ENCODE assay signal across 8 cellular contexts in the genomic region with DNA sequence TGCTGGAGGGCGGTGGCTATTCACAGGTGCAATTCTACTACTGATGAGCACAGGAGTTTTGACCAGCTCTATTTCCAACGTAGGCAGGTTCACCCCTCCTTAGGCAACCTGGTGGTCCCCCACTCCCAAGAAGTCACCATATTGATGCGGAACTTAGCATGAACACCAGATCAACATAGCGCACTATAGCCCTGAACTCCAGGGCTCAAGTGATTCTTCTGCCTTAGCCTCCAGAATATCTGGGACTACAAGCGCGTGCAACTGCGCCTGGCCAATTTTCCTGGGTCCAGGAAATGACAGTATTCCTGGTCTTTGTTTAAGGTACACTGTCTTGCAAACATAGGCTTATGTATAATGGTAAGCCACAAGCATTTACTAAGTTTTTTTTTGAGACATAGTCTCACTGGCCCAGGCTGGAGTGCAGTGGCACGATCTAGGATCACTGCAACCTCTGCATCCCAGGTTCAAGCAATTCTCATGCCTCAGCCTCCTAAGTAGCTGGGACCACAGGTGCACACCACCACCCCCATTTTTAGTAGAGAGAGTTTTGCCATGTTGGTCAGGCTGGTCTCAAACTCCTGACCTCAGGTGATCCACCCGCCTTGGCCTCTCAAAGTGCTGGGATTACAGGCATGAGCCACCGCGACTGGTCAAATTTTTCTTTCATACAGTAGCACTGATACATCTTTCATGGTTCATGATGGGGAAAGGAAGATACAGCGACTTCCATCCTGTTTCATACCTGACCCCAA. TPM values are rescaled to one million over a fixed set of nuclear protein-coding genes. Genes with fewer than 3 reads are reported as not detected.
DNase-seq lines count a peak whose midpoint lies in the region; ATAC-seq, FAIRE-seq and TF ChIP-seq lines count a peak whose summit lies in the region.

No MANE protein-coding gene starts in this region.

- H3K4me3 ChIP-seq in CD4-positive, CD25-positive, alpha-beta regulatory T cell (ENCODE audit: low read depth, low read length): peak overlapping the region; percentile 93
- H3K4me3 ChIP-seq in Peyer's patch: peak overlapping the region; percentile 9 to 45 (median 26)
- H3K4me3 ChIP-seq in H1 (ENCODE audit: extremely low read depth in 1 of 4, insufficient read depth in 2 of 4, low read depth in 3 of 4, low read length in 4 of 4): peak overlapping the region in 3 of 4 experiments; percentile 29 to 51 (median 45); a peak in 4 of 8 replicates
- peak overlapping the region; percentile 69 to 97 for H3K4me3 ChIP-seq in neutrophil (ENCODE audit: low read depth in 1 of 2, low read length in 1 of 2)

- H2BK5ac ChIP-seq in H1 (ENCODE audit: low read depth, low read length): peak overlapping the region; percentile 94

- peak overlapping the region; percentile 95 to 100 (median 97) for H3K27ac Mint-ChIP-seq in CD4-positive, CD25-positive, alpha-beta regulatory T cell

- H3K4me2 ChIP-seq in H1 (ENCODE audit: insufficient read depth in 1 of 2, low read depth in 2 of 2, low read length in 2 of 2): peak overlapping the region; percentile 73 to 75

- 87% methylated on average over 12 of the region's 12 CpGs; no CpG with 5 or more reads in 1 of the 2 experiments for WGBS in H1 (ENCODE audit: extremely low coverage in 1 of 2, insufficient coverage in 1 of 2, insufficient read length in 1 of 2, insufficient replicate concordance in 2 of 2, low coverage in 1 of 2, low lambda C conversion rate in 2 of 2, missing lambda C conversion rate in 1 of 2), 2 experiments

- H4K20me1 ChIP-seq in H1 (replicated peaks in 1 of 2; ENCODE audit: control insufficient read depth in 1 of 2, insufficient read depth in 2 of 2, low read length in 2 of 2): peaks cover 0 to 2% of the 10 kb centered on the region in 2 experiments

- peaks cover 18 to 91% (median 64%) of the 10 kb centered on the region in 4 donors for H3K4me1 Mint-ChIP-seq in CD4-positive, CD25-positive, alpha-beta regulatory T cell

- peaks cover 9% of the 10 kb centered on the region for H3K36me3 ChIP-seq in CD4-positive, CD25-positive, alpha-beta regulatory T cell (ENCODE audit: control insufficient read depth, insufficient read depth, low read length)
- H3K36me3 ChIP-seq in Peyer's patch (peaks cover 0 to 18% (median 0%) of the 10 kb centered on the region in 3 donors), H1 (ENCODE audit: control insufficient read depth in 2 of 4, insufficient read depth in 4 of 4, low read length in 3 of 4) (peaks cover 0 to 6% (median 3%) of the 10 kb centered on the region in 4 experiments; a peak in 2 of 8 replicates), neutrophil (peaks cover 92% of the 10 kb centered on the region)

- H3K79me2 ChIP-seq in H1 (ENCODE audit: control insufficient read depth in 1 of 2, insufficient read depth in 2 of 2, low read length in 2 of 2): peaks cover 5 to 64% of the 10 kb centered on the region in 2 experiments; a peak in 3 of 4 replicates

- no peaks in the 10 kb centered on the region for H3K9me3 ChIP-seq in CD4-positive, CD25-positive, alpha-beta regulatory T cell (ENCODE audit: control insufficient read depth in 2 of 2, low read length in 2 of 2)
- H3K9me3 ChIP-seq in Peyer's patch: no peaks in the 10 kb centered on the region
- no peaks in the 10 kb centered on the region for H3K9me3 ChIP-seq in H1 (ENCODE audit: insufficient read depth in 2 of 2, low read depth in 1 of 2, low read length in 1 of 2)
- no peaks in the 10 kb centered on the region for H3K9me3 ChIP-seq in neutrophil

- H2AFZ ChIP-seq in H1 (ENCODE audit: low read length): no peak overlapping the region

- H3K14ac ChIP-seq in H1 (ENCODE audit: insufficient read length): no peak overlapping the region

- peak overlapping the region; percentile 55; the same call in 1 of the 2 replicates for H2AK5ac ChIP-seq in H1 (ENCODE audit: low read depth, low read length)

- H3K23ac ChIP-seq in H1 (ENCODE audit: insufficient read length): no peak overlapping the region

- no peak for TF ChIP-seq RAD21 in H1 (IDR thresholded peaks at IDR 0.05 in 1 of 2, conservative IDR thresholded peaks at IDR 0.05 in 1 of 2; ENCODE audit: low read depth in 2 of 2, low read length in 2 of 2)

- FAIRE-seq in H1 (lab: Jason Lieb, UNC): no peak

- H3K9ac ChIP-seq in H1 (replicated peaks in 1 of 4; ENCODE audit: extremely low read depth in 1 of 4, low read depth in 3 of 4, low read length in 3 of 4): peak overlapping the region in 3 of 4 experiments; percentile 76 to 82 (median 81); a peak in 6 of 7 replicates

- peak overlapping the region; percentile 96 for H4K91ac ChIP-seq in H1 (replicated peaks; ENCODE audit: insufficient read length, low read length)

- DNase-seq in CD4-positive, CD25-positive, alpha-beta regulatory T cell: peak in 1 of 3 donors; percentile 31
- DNase-seq in Peyer's patch (peak in 1 of 3 donors; percentile 37), H1 (ENCODE audit: low read depth in 1 of 2, low spot score in 2 of 2) (no peak), NCI-H524 treated with DMSO at 0.1 percent for 48 hours (lab: John Stamatoyannopoulos, UW) (no peak), GM20000 (ENCODE audit: low spot score) (no peak), OCI-M1 (lab: John Stamatoyannopoulos, UW) (no peak), NCI-H1417 treated with DMSO at 0.1 percent for 48 hours (lab: John Stamatoyannopoulos, UW) (no peak)

- H3K4me3 Mint-ChIP-seq in CD4-positive, CD25-positive, alpha-beta regulatory T cell: peak overlapping the region; percentile 88 to 100 (median 94)

- no peak for ATAC-seq in CD4-positive, CD25-positive, alpha-beta regulatory T cell (ENCODE audit: low read depth in 2 of 2)

- H3K36me3 Mint-ChIP-seq in CD4-positive, CD25-positive, alpha-beta regulatory T cell: peaks cover 21% of the 10 kb centered on the region

- peak overlapping the region; percentile 91 for H3K4ac ChIP-seq in H1 (replicated peaks; ENCODE audit: insufficient read length, low read depth, low read length)

- H3K27me3 ChIP-seq in CD4-positive, CD25-positive, alpha-beta regulatory T cell (ENCODE audit: control insufficient read depth, insufficient read depth, low read length): no peaks in the 10 kb centered on the region
- no peaks in the 10 kb centered on the region for H3K27me3 ChIP-seq in Peyer's patch
- no peaks in the 10 kb centered on the region for H3K27me3 ChIP-seq in H1 (replicated peaks in 1 of 4; ENCODE audit: control insufficient read depth in 3 of 4, extremely low read depth in 1 of 4, insufficient read depth in 3 of 4, low read length in 3 of 4)
- H3K27me3 ChIP-seq in neutrophil: no peaks in the 10 kb centered on the region

- H3K4me1 ChIP-seq in CD4-positive, CD25-positive, alpha-beta regulatory T cell (ENCODE audit: control insufficient read depth, insufficient read depth, low read length, poor library complexity, severe bottlenecking): peaks cover 100% of the 10 kb centered on the region
- peaks cover 16 to 97% (median 72%) of the 10 kb centered on the region in 4 donors for H3K4me1 ChIP-seq in Peyer's patch
- peaks cover 29 to 39% (median 29%) of the 10 kb centered on the region in 4 experiments for H3K4me1 ChIP-seq in H1 (replicated peaks in 1 of 4; ENCODE audit: control insufficient read depth in 3 of 4, insufficient read depth in 4 of 4, low read length in 3 of 4)
- peaks cover 98% of the 10 kb centered on the region in 2 experiments for H3K4me1 ChIP-seq in neutrophil (ENCODE audit: control insufficient read depth in 1 of 2, insufficient read depth in 1 of 2, low read depth in 1 of 2, low read length in 1 of 2)

- CTCF ChIA-PET in H1 (lab: Charles Lee; ENCODE audit: partially characterized antibody): interaction anchor here (1.0 to 13.7 kb wide), 4 partner anchors 9 to 61 kb away, joined by 3 to 210 read pairs (median 6); no protein-coding TSS in a partner anchor

- H3K9me3 Mint-ChIP-seq in CD4-positive, CD25-positive, alpha-beta regulatory T cell: no peaks in the 10 kb centered on the region

- H4K8ac ChIP-seq in H1 (ENCODE audit: extremely low read depth, insufficient read depth, low read length): peak overlapping the region; percentile 85; the same call in 1 of the 2 replicates

- H3K79me1 ChIP-seq in H1 (ENCODE audit: low read depth, low read length): no peaks in the 10 kb centered on the region; the same call in 1 of the 2 replicates

- H4K5ac ChIP-seq in H1 (ENCODE audit: insufficient read length, low read depth, low read length): peak overlapping the region; percentile 20

- peak overlapping the region; percentile 82 for H3K27ac ChIP-seq in CD4-positive, CD25-positive, alpha-beta regulatory T cell (ENCODE audit: insufficient read depth, low read length, poor library complexity, severe bottlenecking)
- H3K27ac ChIP-seq in Peyer's patch (peak overlapping the region; percentile 92 to 100 (median 98)), H1 (ENCODE audit: low read depth, low read length) (peak overlapping the region; percentile 95), neutrophil (peak overlapping the region; percentile 99)

- TF ChIP-seq CTCF in Peyer's patch (IDR thresholded peaks at IDR 0.05): no peak
- TF ChIP-seq CTCF in H1 (IDR thresholded peaks at IDR 0.05; ENCODE audit: control extremely low read depth in 1 of 3, insufficient read depth in 1 of 3, low read depth in 1 of 3, low read length in 3 of 3): no peak
- no peak for TF ChIP-seq CTCF in neutrophil (IDR thresholded peaks at IDR 0.05)
- TF ChIP-seq CTCF in GM20000 (IDR thresholded peaks at IDR 0.05; ENCODE audit: extremely low read depth, missing control alignments): no peak

- H2BK15ac ChIP-seq in H1 (ENCODE audit: low read length): peak overlapping the region; percentile 67; the same call in 1 of the 2 replicates

- H2BK20ac ChIP-seq in H1 (ENCODE audit: low read length): peak overlapping the region; percentile 88

- TF ChIP-seq POLR2A in Peyer's patch (IDR thresholded peaks at IDR 0.05) (no peak), H1 (IDR thresholded peaks at IDR 0.05; ENCODE audit: control extremely low read depth in 1 of 2, low read depth in 2 of 2, low read length in 2 of 2) (peak in 1 of 2 experiments; percentile 48; a peak in 1 of 3 replicates)

- no peaks in the 10 kb centered on the region for H3K27me3 Mint-ChIP-seq in CD4-positive, CD25-positive, alpha-beta regulatory T cell

- peak overlapping the region; percentile 84 for H2BK12ac ChIP-seq in H1 (ENCODE audit: low read depth, low read length)

- H2BK120ac ChIP-seq in H1 (replicated peaks; ENCODE audit: low read depth, low read length): peak overlapping the region; percentile 96

- no peak for TF ChIP-seq EP300 in H1 (IDR thresholded peaks at IDR 0.05; ENCODE audit: borderline replicate concordance in 1 of 2, low read depth in 2 of 2, low read length in 2 of 2)

- H3K23me2 ChIP-seq in H1 (ENCODE audit: low read depth, low read length): peaks cover 4% of the 10 kb centered on the region

- peak overlapping the region; percentile 57; the same call in 1 of the 2 replicates for H3K18ac ChIP-seq in H1 (ENCODE audit: extremely low read depth, low read length)

- POLR2A ChIA-PET in H1 (lab: Charles Lee; ENCODE audit: partially characterized antibody): interaction anchor here (1.1 to 43.7 kb wide), 5 partner anchors 7 to 84 kb away, joined by 3 to 1380 read pairs (median 1013); a partner anchor contains a TSS

- H3K56ac ChIP-seq in H1 (replicated peaks; ENCODE audit: insufficient read length, low read depth, low read length): peak overlapping the region; percentile 60

RNA-seq across cellular contexts. Expression of a gene that starts 12.6 kb away (rescaled TPM):
- total RNA-seq in CD4-positive, CD25-positive, alpha-beta regulatory T cell: 764 TPM
- 100 to 1,000 TPM; 167 to 209 (median 178) TPM for polyA plus RNA-seq in CD4-positive, CD25-positive, alpha-beta regulatory T cell
- 100 to 1,000 TPM; 102 to 154 (median 140) TPM for total RNA-seq in Peyer's patch
- total RNA-seq in H1 (2021; fragmentation: NEBNext Ultra II Directional; extraction: Animal tissue kit (Norgen Biotek cat#: 25700)): 196 and 218 TPM in 2 replicates
- 57.5 and 61.1 TPM in 2 replicates for polyA plus RNA-seq in H1 (2011; rRNA removed)
- polyA plus RNA-seq in H1 (2011; cell fraction: cytosol; rRNA removed): 78.4 TPM
- polyA plus RNA-seq in H1 (2011; cell fraction: nucleus; rRNA removed): 85.5 TPM
- 93.2 to 159 TPM (median 119 TPM) in 4 replicates for polyA plus RNA-seq in H1 (2012, experiment 1 of 2)
- polyA plus RNA-seq in H1 (2012, experiment 2 of 2): 18.8 TPM
- polyA plus RNA-seq in H1 (2013, experiment 1 of 2): 116 TPM
- 123 TPM for polyA plus RNA-seq in H1 (2013, experiment 2 of 2)
- 104 and 119 TPM in 2 replicates for polyA minus RNA-seq in H1 (2011; rRNA and poly(A)+ RNA removed)
- 98.4 TPM for polyA minus RNA-seq in H1 (2011; cell fraction: cytosol; rRNA and poly(A)+ RNA removed)
- 171 TPM for polyA minus RNA-seq in H1 (2011; cell fraction: nucleus; rRNA and poly(A)+ RNA removed)

RNA-seq across cellular contexts. Expression of a gene that starts 17.6 kb away (rescaled TPM):
- total RNA-seq in CD4-positive, CD25-positive, alpha-beta regulatory T cell: 0.12 TPM
- under 1 TPM in 1 of 4 donors, not detected in 3; 0.22 TPM for polyA plus RNA-seq in CD4-positive, CD25-positive, alpha-beta regulatory T cell
- total RNA-seq in Peyer's patch: 10 to 100 TPM in 3 of 4 donors, 1 to 10 TPM in 1; 2.3 to 28.9 (median 15.3) TPM
- total RNA-seq in H1 (2021; fragmentation: NEBNext Ultra II Directional; extraction: Animal tissue kit (Norgen Biotek cat#: 25700)): 5.3 and 5.4 TPM in 2 replicates
- polyA plus RNA-seq in H1 (2011; rRNA removed): 4.2 and 5.9 TPM in 2 replicates
- 3.1 TPM for polyA plus RNA-seq in H1 (2011; cell fraction: cytosol; rRNA removed)
- 26.7 TPM for polyA plus RNA-seq in H1 (2011; cell fraction: nucleus; rRNA removed)
- 4.9 to 7.2 TPM (median 6.7 TPM) in 4 replicates for polyA plus RNA-seq in H1 (2012, experiment 1 of 2)
- polyA plus RNA-seq in H1 (2012, experiment 2 of 2): 3.8 TPM
- polyA plus RNA-seq in H1 (2013, experiment 1 of 2): 9.2 TPM
- 8.1 TPM for polyA plus RNA-seq in H1 (2013, experiment 2 of 2)
- 0.73 and 0.85 TPM in 2 replicates for polyA minus RNA-seq in H1 (2011; rRNA and poly(A)+ RNA removed)
- 2.6 TPM for polyA minus RNA-seq in H1 (2011; cell fraction: cytosol; rRNA and poly(A)+ RNA removed)
- polyA minus RNA-seq in H1 (2011; cell fraction: nucleus; rRNA and poly(A)+ RNA removed): 3.5 TPM

RNA-seq across cellular contexts. Expression of a gene that starts 51.2 kb away (rescaled TPM):
- not detected for total RNA-seq in CD4-positive, CD25-positive, alpha-beta regulatory T cell
- polyA plus RNA-seq in CD4-positive, CD25-positive, alpha-beta regulatory T cell: under 1 TPM in 1 of 4 donors, not detected in 3; 0.42 TPM
- total RNA-seq in Peyer's patch: not detected
- 1.1 TPM in 1 of 2 replicates, not detected in the other for total RNA-seq in H1 (2021; fragmentation: NEBNext Ultra II Directional; extraction: Animal tissue kit (Norgen Biotek cat#: 25700))
- polyA plus RNA-seq in H1 (2011; rRNA removed): not detected in 2 replicates
- polyA plus RNA-seq in H1 (2011; cell fraction: cytosol; rRNA removed): 0.19 TPM
- not detected for polyA plus RNA-seq in H1 (2011; cell fraction: nucleus; rRNA removed)
- 0.36 to 1.0 TPM (median 0.75 TPM) in 4 replicates for polyA plus RNA-seq in H1 (2012, experiment 1 of 2)
- polyA plus RNA-seq in H1 (2012, experiment 2 of 2): not detected
- polyA plus RNA-seq in H1 (2013, experiment 1 of 2): 0.45 TPM
- polyA plus RNA-seq in H1 (2013, experiment 2 of 2): 0.11 TPM
- polyA minus RNA-seq in H1 (2011; rRNA and poly(A)+ RNA removed): 0.57 TPM in 1 of 2 replicates, not detected in the other
- polyA minus RNA-seq in H1 (2011; cell fraction: cytosol; rRNA and poly(A)+ RNA removed): not detected
- polyA minus RNA-seq in H1 (2011; cell fraction: nucleus; rRNA and poly(A)+ RNA removed): not detected

RNA-seq across cellular contexts. Expression of a gene that starts 58.9 kb away (rescaled TPM):
- total RNA-seq in CD4-positive, CD25-positive, alpha-beta regulatory T cell: 0.22 TPM
- polyA plus RNA-seq in CD4-positive, CD25-positive, alpha-beta regulatory T cell: under 1 TPM in 1 of 4 donors, not detected in 3; 0.10 TPM
- 10 to 100 TPM in 2 of 4 donors, 1 to 10 TPM in 2; 1.4 to 11.6 (median 9.6) TPM for total RNA-seq in Peyer's patch
- 0.73 and 0.95 TPM in 2 replicates for total RNA-seq in H1 (2021; fragmentation: NEBNext Ultra II Directional; extraction: Animal tissue kit (Norgen Biotek cat#: 25700))
- 0.98 and 1.1 TPM in 2 replicates for polyA plus RNA-seq in H1 (2011; rRNA removed)
- polyA plus RNA-seq in H1 (2011; cell fraction: cytosol; rRNA removed): 1.0 TPM
- polyA plus RNA-seq in H1 (2011; cell fraction: nucleus; rRNA removed): 5.8 TPM
- 0.83 to 1.3 TPM (median 1.2 TPM) in 4 replicates for polyA plus RNA-seq in H1 (2012, experiment 1 of 2)
- polyA plus RNA-seq in H1 (2012, experiment 2 of 2): 0.63 TPM
- polyA plus RNA-seq in H1 (2013, experiment 1 of 2): 0.81 TPM
- 0.87 TPM for polyA plus RNA-seq in H1 (2013, experiment 2 of 2)
- polyA minus RNA-seq in H1 (2011; rRNA and poly(A)+ RNA removed): 0.32 and 0.37 TPM in 2 replicates
- polyA minus RNA-seq in H1 (2011; cell fraction: cytosol; rRNA and poly(A)+ RNA removed): not detected
- polyA minus RNA-seq in H1 (2011; cell fraction: nucleus; rRNA and poly(A)+ RNA removed): 1.7 TPM

Comparison
In these comparisons a context has a peak if more than half of its experiments do, and no peak if none do; other contexts are left out.
1. H3K4me3 ChIP-seq: peak in every context shown above with its lines; median percentile 93 in CD4-positive, CD25-positive, alpha-beta regulatory T cell; 83 in neutrophil; 45 in H1; 26 in Peyer's patch.